ENCODE assay signal across 8 cellular contexts in genomic region chr10:27446091-27446918, GRCh38. TPM values are rescaled to one million over a fixed set of nuclear protein-coding genes. Genes with fewer than 3 reads are reported as not detected.
A peak's percentile ranks its signal among the peaks of the same experiment; 100 is the strongest.
DNase-seq lines count a peak whose midpoint lies in the region; ATAC-seq, FAIRE-seq and TF ChIP-seq lines count a peak whose summit lies in the region.

No MANE protein-coding gene starts in this region.

- DNase-seq in Ammon's horn (ENCODE audit: low spot score) (peak; percentile 8), H54 (ENCODE audit: insufficient read length, low spot score) (no peak), RKO (ENCODE audit: low spot score) (peak; percentile 78), erythroblast (lab: John Stamatoyannopoulos, UW) (peak; percentile 16 to 35), omental fat pad (ENCODE audit: low spot score) (no peak), ecto neural progenitor cell (ENCODE audit: low spot score) (no peak)
- DNase-seq in activated CD4-positive, alpha-beta T cell treated with anti-CD3 and anti-CD28 coated beads, Interleukin-2, amount 50 U/mL, for 4 hours, result no peak

- FAIRE-seq in H54 (lab: Jason Lieb, UNC), result peak; percentile 71

- ATAC-seq in omental fat pad (ENCODE audit: low FRiP score) (peak; percentile 57), GM19328 (IDR thresholded peaks at IDR 0.05; ENCODE audit: unreplicated experiment) (no peak)

- TF ChIP-seq POLR2A in H54 (IDR thresholded peaks at IDR 0.05; ENCODE audit: low read depth, low read length) (no peak), erythroblast (IDR thresholded peaks at IDR 0.05; ENCODE audit: low read length) (no peak)

- no peak for TF ChIP-seq CTCF in omental fat pad (IDR thresholded peaks at IDR 0.05)

RNA-seq across cellular contexts. Expression of gene RAB18, which starts 57.8 kb away (rescaled TPM):
- total RNA-seq in omental fat pad, result 10 to 100 TPM; 44.4 to 58.8 (median 45.7) TPM

Comparison
In these comparisons a context has a peak if more than half of its experiments do, and no peak if none do; other contexts are left out.
1. DNase-seq: peak in Ammon's horn (single experiment), RKO (single experiment) and erythroblast (2 of 2); none in H54 (single experiment), omental fat pad (single experiment), ecto neural progenitor cell (single experiment) and activated CD4-positive, alpha-beta T cell treated with anti-CD3 and anti-CD28 coated beads, Interleukin-2, amount 50 U/mL, for 4 hours (0 of 2).